Comparison of ENCODE assay signal across 8 cellular contexts in the genomic region with DNA sequence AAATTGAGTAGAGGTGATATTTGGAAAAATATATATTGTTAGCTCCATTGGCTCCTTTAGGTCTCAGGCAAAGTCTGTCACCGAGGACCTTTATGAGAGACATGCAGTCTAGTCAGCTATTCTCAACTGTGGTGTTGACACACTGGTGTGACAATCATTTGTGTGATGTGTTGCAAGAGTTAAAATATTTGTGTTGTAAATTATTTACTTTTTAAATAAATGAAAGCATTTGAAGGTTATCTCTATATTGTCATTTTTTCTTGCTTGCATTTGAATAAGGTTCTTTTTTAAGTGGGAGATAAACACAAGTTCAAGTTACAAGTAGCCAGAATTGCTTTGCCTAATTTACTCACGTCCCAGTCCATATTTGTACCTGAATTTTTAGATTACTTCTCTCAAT. TPM values are rescaled to one million over a fixed set of nuclear protein-coding genes. Genes with fewer than 3 reads are reported as not detected.
DNase-seq lines count a peak whose midpoint lies in the region; ATAC-seq and TF ChIP-seq lines count a peak whose summit lies in the region.

No MANE protein-coding gene starts in this region.

- no peak overlapping the region for H3K4me3 ChIP-seq in HL-60 (replicated peaks; ENCODE audit: insufficient read depth, low read length)

- CTCF ChIA-PET in CD4-positive, alpha-beta T cell (lab: Charles Lee), result no interaction called here

- no peaks in the 10 kb centered on the region for H3K27me3 Mint-ChIP-seq in CD4-positive, alpha-beta T cell
- H3K27me3 Mint-ChIP-seq in activated naive CD8-positive, alpha-beta T cell, result no peaks in the 10 kb centered on the region
- no peaks in the 10 kb centered on the region for H3K27me3 Mint-ChIP-seq in natural killer cell treated with Interleukin-12 subunit alpha and Interleukin-12 subunit beta and Interleukin-15 and Interleukin-18, amount 100 ng/mL, for 72 hours

- no peaks in the 10 kb centered on the region for H3K27me3 ChIP-seq in CD4-positive, alpha-beta T cell (ENCODE audit: control insufficient read depth, insufficient read depth, low read length)
- no peaks in the 10 kb centered on the region for H3K27me3 ChIP-seq in HL-60 (ENCODE audit: insufficient read depth, poor library complexity, severe bottlenecking)

- H3K9me3 ChIP-seq in CD4-positive, alpha-beta T cell (ENCODE audit: control insufficient read depth, low read length), result no peaks in the 10 kb centered on the region

- no peak for TF ChIP-seq CTCF in CD4-positive, alpha-beta T cell (IDR thresholded peaks at IDR 0.05)
- no peak for TF ChIP-seq CTCF in HL-60 (IDR thresholded peaks at IDR 0.05; ENCODE audit: insufficient read depth, low read length)

- peaks cover 73% of the 10 kb centered on the region for H3K4me1 Mint-ChIP-seq in CD4-positive, alpha-beta T cell (ENCODE audit: low read depth)
- H3K4me1 Mint-ChIP-seq in activated naive CD8-positive, alpha-beta T cell (ENCODE audit: low read depth), result peaks cover 56% of the 10 kb centered on the region
- peaks cover 44 to 69% of the 10 kb centered on the region in 2 donors for H3K4me1 Mint-ChIP-seq in natural killer cell treated with Interleukin-12 subunit alpha and Interleukin-12 subunit beta and Interleukin-15 and Interleukin-18, amount 100 ng/mL, for 72 hours (ENCODE audit: low read depth in 2 of 2)

- peak overlapping the region; percentile 74 for H3K4me3 Mint-ChIP-seq in CD4-positive, alpha-beta T cell
- peak overlapping the region; percentile 100 for H3K4me3 Mint-ChIP-seq in activated naive CD8-positive, alpha-beta T cell
- peak overlapping the region; percentile 87 for H3K4me3 Mint-ChIP-seq in natural killer cell treated with Interleukin-12 subunit alpha and Interleukin-12 subunit beta and Interleukin-15 and Interleukin-18, amount 100 ng/mL, for 72 hours

- POLR2A ChIA-PET in CD4-positive, alpha-beta T cell (lab: Charles Lee), result no interaction called here

- DNase-seq in CD4-positive, alpha-beta T cell, result no peak
- DNase-seq in HL-60 (ENCODE audit: low read depth in 1 of 2, low spot score in 1 of 2), result peak in 1 of 2 experiments; percentile 15
- DNase-seq in natural killer cell treated with Interleukin-12 subunit alpha and Interleukin-12 subunit beta and Interleukin-15 and Interleukin-18, amount 100 ng/mL, for 72 hours (ENCODE audit: low spot score), result no peak
- DNase-seq in NK-92 (lab: John Stamatoyannopoulos, UW; ENCODE audit: unreplicated experiment), result no peak
- no peak for DNase-seq in stimulated activated CD4-positive, alpha-beta T cell treated with anti-CD3 and anti-CD28 coated beads, Interleukin-4, amount 100 ng/mL, for 4 hours
- DNase-seq in mucosa of gallbladder (ENCODE audit: low spot score), result no peak

- H3K27ac ChIP-seq in CD4-positive, alpha-beta T cell (ENCODE audit: low read depth, low read length), result no peak overlapping the region
- H3K27ac ChIP-seq in HL-60 (replicated peaks), result peak overlapping the region; percentile 19; the same call in 1 of the 2 replicates

- intact Hi-C loops in CD4-positive, alpha-beta T cell (cut with DNase I, micrococcal nuclease), result loop anchor here (5.0 to 10.0 kb wide), 3 partner anchors 109 to 182 kb away; partner anchors contain the start of genes PEX13 (in 1 of the 2), PUS10 (in 1 of the 2) and SANBR (in 1 of the 2)

- H3K9me3 Mint-ChIP-seq in CD4-positive, alpha-beta T cell, result no peaks in the 10 kb centered on the region
- H3K9me3 Mint-ChIP-seq in activated naive CD8-positive, alpha-beta T cell (ENCODE audit: low read depth), result no peaks in the 10 kb centered on the region
- no peaks in the 10 kb centered on the region for H3K9me3 Mint-ChIP-seq in natural killer cell treated with Interleukin-12 subunit alpha and Interleukin-12 subunit beta and Interleukin-15 and Interleukin-18, amount 100 ng/mL, for 72 hours

- H3K36me3 Mint-ChIP-seq in CD4-positive, alpha-beta T cell (ENCODE audit: low read depth), result peaks cover 50% of the 10 kb centered on the region
- peaks cover 30% of the 10 kb centered on the region for H3K36me3 Mint-ChIP-seq in activated naive CD8-positive, alpha-beta T cell
- peaks cover 30% of the 10 kb centered on the region for H3K36me3 Mint-ChIP-seq in natural killer cell treated with Interleukin-12 subunit alpha and Interleukin-12 subunit beta and Interleukin-15 and Interleukin-18, amount 100 ng/mL, for 72 hours

- ATAC-seq in CD4-positive, alpha-beta T cell (ENCODE audit: poor library complexity), result no peak
- ATAC-seq in natural killer cell treated with Interleukin-12 subunit alpha and Interleukin-12 subunit beta and Interleukin-15 and Interleukin-18, amount 100 ng/mL, for 72 hours, result no peak
- ATAC-seq in GM21825 (IDR thresholded peaks at IDR 0.05; ENCODE audit: unreplicated experiment), result no peak

- H3K27ac Mint-ChIP-seq in CD4-positive, alpha-beta T cell, result peak overlapping the region; percentile 29
- peak overlapping the region; percentile 92 for H3K27ac Mint-ChIP-seq in activated naive CD8-positive, alpha-beta T cell
- peak overlapping the region; percentile 86 to 97 for H3K27ac Mint-ChIP-seq in natural killer cell treated with Interleukin-12 subunit alpha and Interleukin-12 subunit beta and Interleukin-15 and Interleukin-18, amount 100 ng/mL, for 72 hours

RNA-seq across cellular contexts. Expression of gene REL, which starts 4.3 kb away (rescaled TPM):
- total RNA-seq in CD4-positive, alpha-beta T cell, result 10 to 100 TPM; 91.9 to 99.9 TPM
- 10 to 100 TPM; 26.7 to 77.0 TPM for total RNA-seq in natural killer cell treated with Interleukin-12 subunit alpha and Interleukin-12 subunit beta and Interleukin-15 and Interleukin-18, amount 100 ng/mL, for 72 hours
- total RNA-seq in mucosa of gallbladder, result 14.0 TPM

Comparison
In these comparisons a context has a peak if more than half of its experiments do, and no peak if none do; other contexts are left out.
1. H3K27ac Mint-ChIP-seq: peak in every context shown above with its lines; median percentile 92 in activated naive CD8-positive, alpha-beta T cell; 92 in natural killer cell treated with Interleukin-12 subunit alpha and Interleukin-12 subunit beta and Interleukin-15 and Interleukin-18, amount 100 ng/mL, for 72 hours; 29 in CD4-positive, alpha-beta T cell.